In the genomic region with DNA sequence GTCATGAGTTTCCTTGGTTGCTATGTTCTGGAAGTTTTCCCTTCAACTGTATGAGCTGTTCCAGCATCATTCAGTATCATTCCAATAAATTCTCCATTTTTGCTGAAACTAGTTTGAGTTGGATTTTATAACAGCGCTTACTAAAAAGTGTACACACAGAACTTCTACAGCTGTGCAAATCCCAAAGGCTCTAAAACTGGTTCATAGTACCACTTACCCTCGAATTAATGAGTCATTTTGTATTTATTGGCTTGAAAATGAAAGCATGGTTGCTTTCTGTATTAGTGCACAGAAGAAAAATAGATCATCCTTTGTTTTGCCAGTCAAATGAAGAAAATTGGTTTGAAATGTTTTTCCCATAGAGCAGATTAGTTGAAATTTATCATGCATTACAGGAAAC, we compare ENCODE assay signal across 1 cellular context.
TF ChIP-seq lines count a peak whose summit lies in the region.

No MANE protein-coding gene starts in this region.

TF ChIP-seq in GM12878, 131 proteins besides CTCF, POLR2A, EP300 and RAD21:
- 0 out of 4 replicates have a peak, but pooled peaks of 1 of the 2 experiments have one; percentile 8 for TF ChIP-seq IKZF2 (IDR thresholded peaks at IDR 0.05)
- TF ChIP-seq JUNB (IDR thresholded peaks at IDR 0.05): peak; percentile 85
- TF ChIP-seq, protein P1, sequence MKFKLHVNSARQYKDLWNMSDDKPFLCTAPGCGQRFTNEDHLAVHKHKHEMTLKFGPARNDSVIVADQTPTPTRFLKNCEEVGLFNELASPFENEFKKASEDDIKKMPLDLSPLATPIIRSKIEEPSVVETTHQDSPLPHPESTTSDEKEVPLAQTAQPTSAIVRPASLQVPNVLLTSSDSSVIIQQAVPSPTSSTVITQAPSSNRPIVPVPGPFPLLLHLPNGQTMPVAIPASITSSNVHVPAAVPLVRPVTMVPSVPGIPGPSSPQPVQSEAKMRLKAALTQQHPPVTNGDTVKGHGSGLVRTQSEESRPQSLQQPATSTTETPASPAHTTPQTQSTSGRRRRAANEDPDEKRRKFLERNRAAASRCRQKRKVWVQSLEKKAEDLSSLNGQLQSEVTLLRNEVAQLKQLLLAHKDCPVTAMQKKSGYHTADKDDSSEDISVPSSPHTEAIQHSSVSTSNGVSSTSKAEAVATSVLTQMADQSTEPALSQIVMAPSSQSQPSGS (IDR thresholded peaks at IDR 0.05; ENCODE audit: low read length): peak; percentile 49; the same call in 1 of the 2 replicates
- TF ChIP-seq NFIC (IDR thresholded peaks at IDR 0.05; ENCODE audit: low read depth, low read length): peak; percentile 46; the same call in 1 of the 2 replicates
- TF ChIP-seq, protein P2, sequence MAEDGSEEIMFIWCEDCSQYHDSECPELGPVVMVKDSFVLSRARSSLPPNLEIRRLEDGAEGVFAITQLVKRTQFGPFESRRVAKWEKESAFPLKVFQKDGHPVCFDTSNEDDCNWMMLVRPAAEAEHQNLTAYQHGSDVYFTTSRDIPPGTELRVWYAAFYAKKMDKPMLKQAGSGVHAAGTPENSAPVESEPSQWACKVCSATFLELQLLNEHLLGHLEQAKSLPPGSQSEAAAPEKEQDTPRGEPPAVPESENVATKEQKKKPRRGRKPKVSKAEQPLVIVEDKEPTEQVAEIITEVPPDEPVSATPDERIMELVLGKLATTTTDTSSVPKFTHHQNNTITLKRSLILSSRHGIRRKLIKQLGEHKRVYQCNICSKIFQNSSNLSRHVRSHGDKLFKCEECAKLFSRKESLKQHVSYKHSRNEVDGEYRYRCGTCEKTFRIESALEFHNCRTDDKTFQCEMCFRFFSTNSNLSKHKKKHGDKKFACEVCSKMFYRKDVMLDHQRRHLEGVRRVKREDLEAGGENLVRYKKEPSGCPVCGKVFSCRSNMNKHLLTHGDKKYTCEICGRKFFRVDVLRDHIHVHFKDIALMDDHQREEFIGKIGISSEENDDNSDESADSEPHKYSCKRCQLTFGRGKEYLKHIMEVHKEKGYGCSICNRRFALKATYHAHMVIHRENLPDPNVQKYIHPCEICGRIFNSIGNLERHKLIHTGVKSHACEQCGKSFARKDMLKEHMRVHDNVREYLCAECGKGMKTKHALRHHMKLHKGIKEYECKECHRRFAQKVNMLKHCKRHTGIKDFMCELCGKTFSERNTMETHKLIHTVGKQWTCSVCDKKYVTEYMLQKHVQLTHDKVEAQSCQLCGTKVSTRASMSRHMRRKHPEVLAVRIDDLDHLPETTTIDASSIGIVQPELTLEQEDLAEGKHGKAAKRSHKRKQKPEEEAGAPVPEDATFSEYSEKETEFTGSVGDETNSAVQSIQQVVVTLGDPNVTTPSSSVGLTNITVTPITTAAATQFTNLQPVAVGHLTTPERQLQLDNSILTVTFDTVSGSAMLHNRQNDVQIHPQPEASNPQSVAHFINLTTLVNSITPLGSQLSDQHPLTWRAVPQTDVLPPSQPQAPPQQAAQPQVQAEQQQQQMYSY (CRISPR knock-in tag; IDR thresholded peaks at IDR 0.05): no peak
- no peak for TF ChIP-seq JUND (IDR thresholded peaks at IDR 0.05; ENCODE audit: low read depth, low read length)
- peak; percentile 30; the same call in 1 of the 2 replicates for TF ChIP-seq RUNX3 (IDR thresholded peaks at IDR 0.05; ENCODE audit: low read length)
- TF ChIP-seq SREBF2 (IDR thresholded peaks at IDR 0.05; ENCODE audit: low read length): no peak
- TF ChIP-seq FOS (IDR thresholded peaks at IDR 0.05; ENCODE audit: borderline replicate concordance, extremely low read depth, insufficient read length): no peak
